9 cellular contexts compared by ENCODE assay signal in genomic region chr4:185307136-185307950, GRCh38.
A peak's percentile ranks its signal among the peaks of the same experiment; 100 is the strongest.
DNase-seq lines count a peak whose midpoint lies in the region; ATAC-seq, FAIRE-seq and TF ChIP-seq lines count a peak whose summit lies in the region.
"Had no signal": no experiment of that assay in that cellular context is flagged by ENCODE, and none has a peak within 500 bp of the region (broad histone marks: within the 10 kb centered on the region; RNA-seq: fewer than 3 reads in every experiment).

No MANE protein-coding gene starts in this region.

- ATAC-seq in GM21529 (IDR thresholded peaks at IDR 0.05; ENCODE audit: unreplicated experiment) (peak; percentile 64), HG03469 (IDR thresholded peaks at IDR 0.05; ENCODE audit: unreplicated experiment) (peak; percentile 63)

- peak; percentile 98 for FAIRE-seq in GM18507 (lab: Jason Lieb, UNC)

- H3K27ac Mint-ChIP-seq in activated CD4-positive, alpha-beta memory T cell treated with anti-CD3 and anti-CD28 coated beads, Interleukin-2, amount 10 ng/mL, durations not matched to agents 7 days and 5 days, result no peak overlapping the region

- no peak for TF ChIP-seq CTCF in hepatocyte (IDR thresholded peaks at IDR 0.05; ENCODE audit: poor library complexity)

- H3K27me3 ChIP-seq in iPS-20b (ENCODE audit: insufficient read depth, low read length) (no peaks in the 10 kb centered on the region), hepatocyte (no peaks in the 10 kb centered on the region)

- no peak overlapping the region for H3K4me3 Mint-ChIP-seq in activated CD4-positive, alpha-beta memory T cell treated with anti-CD3 and anti-CD28 coated beads, Interleukin-2, amount 10 ng/mL, durations not matched to agents 7 days and 5 days

- H3K27me3 Mint-ChIP-seq in activated CD4-positive, alpha-beta memory T cell treated with anti-CD3 and anti-CD28 coated beads, Interleukin-2, amount 10 ng/mL, durations not matched to agents 7 days and 5 days, result no peaks in the 10 kb centered on the region

- peaks cover 17% of the 10 kb centered on the region for H3K4me1 Mint-ChIP-seq in activated CD4-positive, alpha-beta memory T cell treated with anti-CD3 and anti-CD28 coated beads, Interleukin-2, amount 10 ng/mL, durations not matched to agents 7 days and 5 days

- no peak overlapping the region for H2AFZ ChIP-seq in hepatocyte

- no peaks in the 10 kb centered on the region for H3K79me2 ChIP-seq in hepatocyte

- CTCF ChIA-PET in activated CD4-positive, alpha-beta memory T cell treated with anti-CD3 and anti-CD28 coated beads, Interleukin-2, amount 10 ng/mL, durations not matched to agents 7 days and 5 days (lab: Charles Lee), result interaction anchor here (0.6 to 1.1 kb wide), 2 partner anchors 123 to 127 kb away, joined by 4 read pairs; no protein-coding TSS in a partner anchor

- 70% methylated on average over 5 of the region's 5 CpGs for WGBS in hepatocyte (ENCODE audit: low lambda C conversion rate, missing lambda C conversion rate)

- H3K36me3 Mint-ChIP-seq in activated CD4-positive, alpha-beta memory T cell treated with anti-CD3 and anti-CD28 coated beads, Interleukin-2, amount 10 ng/mL, durations not matched to agents 7 days and 5 days (ENCODE audit: low read depth), result peaks cover 25% of the 10 kb centered on the region

- no peaks in the 10 kb centered on the region for H3K9me2 ChIP-seq in hepatocyte (replicated peaks; ENCODE audit: insufficient read depth)

- H3K27ac ChIP-seq in iPS-20b (ENCODE audit: low read length) (peak overlapping the region; percentile 85), hepatocyte (no peak overlapping the region)

- H3K4me1 ChIP-seq in iPS-20b (ENCODE audit: insufficient read depth, low read length) (peaks cover 32% of the 10 kb centered on the region), hepatocyte (ENCODE audit: insufficient read depth) (no peaks in the 10 kb centered on the region)

- H3K9me3 ChIP-seq in iPS-20b (ENCODE audit: insufficient read depth, low read depth, low read length) (no peaks in the 10 kb centered on the region), hepatocyte (ENCODE audit: low read depth) (no peaks in the 10 kb centered on the region)

- peak overlapping the region; percentile 56; the same call in 1 of the 2 replicates for H3K9ac ChIP-seq in iPS-20b (ENCODE audit: low read depth, low read length)

- DNase-seq in GM18507 (ENCODE audit: extremely low spot score, insufficient read length, low read depth) (no peak), OCI-M1 (lab: John Stamatoyannopoulos, UW) (no peak), HCEC 1CT (no peak), hepatocyte (ENCODE audit: low spot score) (no peak)
- no peak for DNase-seq in activated CD4-positive, alpha-beta memory T cell treated with anti-CD3 and anti-CD28 coated beads, Interleukin-2, amount 10 ng/mL, durations not matched to agents 7 days and 5 days
- DNase-seq: activated CD4-positive, CD25-positive, alpha-beta regulatory T cell had no signal

- POLR2A ChIA-PET in activated CD4-positive, alpha-beta memory T cell treated with anti-CD3 and anti-CD28 coated beads, Interleukin-2, amount 10 ng/mL, durations not matched to agents 7 days and 5 days (lab: Charles Lee), result no interaction called here

- H3K4me3 ChIP-seq in iPS-20b (ENCODE audit: low read length) (peak overlapping the region; percentile 5; the same call in 1 of the 2 replicates), hepatocyte (no peak overlapping the region)

- H3K36me3 ChIP-seq in iPS-20b (ENCODE audit: insufficient read depth, low read depth, low read length) (peaks cover 14% of the 10 kb centered on the region), hepatocyte (replicated peaks; ENCODE audit: insufficient read depth, low read depth) (no peaks in the 10 kb centered on the region)

- no peak overlapping the region for H3K4me2 ChIP-seq in hepatocyte

- H4K20me1 ChIP-seq in hepatocyte (ENCODE audit: insufficient read depth, poor library complexity, severe bottlenecking), result no peaks in the 10 kb centered on the region

- H3K9me3 Mint-ChIP-seq in activated CD4-positive, alpha-beta memory T cell treated with anti-CD3 and anti-CD28 coated beads, Interleukin-2, amount 10 ng/mL, durations not matched to agents 7 days and 5 days, result no peaks in the 10 kb centered on the region
